1 cellular context compared by ENCODE assay signal in the genomic region with DNA sequence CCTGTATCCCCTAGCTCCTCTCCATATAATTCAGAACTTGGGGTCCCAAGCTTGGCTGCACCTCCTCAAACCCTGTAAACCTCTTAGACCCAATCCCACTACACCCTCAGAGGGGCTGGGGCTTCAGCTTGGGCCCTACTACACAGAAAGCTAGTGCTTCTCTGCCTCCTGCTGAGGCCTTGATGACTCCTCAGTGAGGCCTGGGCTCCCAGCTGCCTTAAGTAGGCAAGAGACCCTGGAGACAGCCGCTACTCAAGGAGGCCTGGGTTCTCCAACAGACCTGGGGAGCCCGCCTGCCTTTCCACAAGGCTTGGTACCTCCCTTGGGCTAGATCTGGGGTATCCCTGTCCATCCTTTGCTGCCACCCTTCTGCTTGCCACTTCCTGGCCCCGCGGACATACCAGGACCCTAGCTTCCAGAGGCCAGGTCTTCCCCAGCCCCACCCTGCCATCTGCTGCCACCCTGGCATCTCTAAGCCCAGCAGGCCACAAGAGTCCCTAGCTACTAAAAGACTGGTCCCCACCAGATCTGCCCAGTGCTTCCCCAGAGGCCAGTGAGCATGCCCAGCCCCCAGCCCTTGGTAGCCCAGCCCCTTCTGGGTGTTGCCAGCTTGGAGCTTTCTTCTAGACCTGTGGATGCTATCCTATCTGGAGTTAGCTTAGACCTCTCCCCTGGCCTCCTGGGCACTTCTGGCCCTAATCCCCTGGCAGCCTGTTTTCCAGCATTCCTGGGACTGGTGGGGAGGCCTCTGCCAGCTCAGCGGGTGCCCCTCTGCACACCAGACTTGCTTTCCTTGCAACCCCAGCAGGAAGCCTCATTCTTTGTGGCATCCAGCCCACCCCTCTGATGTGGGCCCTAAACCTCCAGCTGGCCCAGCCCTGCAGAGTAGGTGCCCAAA.
TF ChIP-seq lines count a peak whose summit lies in the region.

No MANE protein-coding gene starts in this region.

TF ChIP-seq in K562, 482 proteins besides CTCF, POLR2A, EP300 and RAD21:
- TF ChIP-seq KDM5B (IDR thresholded peaks at IDR 0.05; ENCODE audit: insufficient replicate concordance, low read depth, low read length) (peak; percentile 42), SIN3A (IDR thresholded peaks at IDR 0.05; ENCODE audit: borderline replicate concordance in 2 of 2, control insufficient read depth in 1 of 2, low read depth in 2 of 2, low read length in 2 of 2) (no peak), POLR2G (IDR thresholded peaks at IDR 0.05; ENCODE audit: low read depth, low read length) (peak; percentile 25)
- TF ChIP-seq, protein P1, sequence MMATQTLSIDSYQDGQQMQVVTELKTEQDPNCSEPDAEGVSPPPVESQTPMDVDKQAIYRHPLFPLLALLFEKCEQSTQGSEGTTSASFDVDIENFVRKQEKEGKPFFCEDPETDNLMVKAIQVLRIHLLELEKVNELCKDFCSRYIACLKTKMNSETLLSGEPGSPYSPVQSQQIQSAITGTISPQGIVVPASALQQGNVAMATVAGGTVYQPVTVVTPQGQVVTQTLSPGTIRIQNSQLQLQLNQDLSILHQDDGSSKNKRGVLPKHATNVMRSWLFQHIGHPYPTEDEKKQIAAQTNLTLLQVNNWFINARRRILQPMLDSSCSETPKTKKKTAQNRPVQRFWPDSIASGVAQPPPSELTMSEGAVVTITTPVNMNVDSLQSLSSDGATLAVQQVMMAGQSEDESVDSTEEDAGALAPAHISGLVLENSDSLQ (IDR thresholded peaks at IDR 0.05): no peak
